In the genomic region with DNA sequence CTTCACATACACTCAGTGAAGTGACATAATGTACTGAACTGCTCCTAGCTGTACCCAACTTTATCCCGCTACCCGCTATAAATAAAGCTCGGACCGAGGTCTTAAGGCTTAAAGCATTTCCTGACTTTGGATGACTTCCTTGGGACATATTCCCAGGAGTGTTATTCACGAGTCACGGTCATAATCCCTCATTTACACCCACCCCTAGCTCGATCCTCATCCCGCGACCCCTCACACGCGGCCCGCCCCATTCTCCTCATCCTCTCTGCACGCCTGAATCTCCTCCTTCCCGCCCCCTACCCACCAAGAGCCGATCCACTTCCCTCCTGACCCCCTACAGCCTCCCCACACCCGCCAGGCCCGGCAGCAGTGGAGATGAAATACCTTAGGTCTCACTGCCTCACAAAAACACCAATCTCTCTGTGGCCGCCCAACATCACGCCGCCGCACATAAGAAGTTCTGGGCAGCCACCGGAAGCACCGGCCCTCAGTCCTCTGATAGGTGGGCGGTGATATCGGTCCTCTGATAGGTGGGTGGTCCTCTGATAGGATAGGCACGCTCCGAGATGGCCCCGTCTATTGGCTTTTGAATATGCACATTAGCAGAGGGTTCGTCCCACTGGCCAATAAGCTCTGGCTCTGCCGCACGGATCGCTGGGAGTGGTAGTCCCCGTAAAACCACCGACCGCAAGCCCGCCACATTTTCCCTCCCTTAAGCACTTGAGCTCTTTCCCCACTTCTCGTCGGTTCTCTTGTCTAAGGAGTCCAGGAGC, we compare ENCODE assay signal across 1 cellular context.
TF ChIP-seq lines count a peak whose summit lies in the region.

A gene with protein sequence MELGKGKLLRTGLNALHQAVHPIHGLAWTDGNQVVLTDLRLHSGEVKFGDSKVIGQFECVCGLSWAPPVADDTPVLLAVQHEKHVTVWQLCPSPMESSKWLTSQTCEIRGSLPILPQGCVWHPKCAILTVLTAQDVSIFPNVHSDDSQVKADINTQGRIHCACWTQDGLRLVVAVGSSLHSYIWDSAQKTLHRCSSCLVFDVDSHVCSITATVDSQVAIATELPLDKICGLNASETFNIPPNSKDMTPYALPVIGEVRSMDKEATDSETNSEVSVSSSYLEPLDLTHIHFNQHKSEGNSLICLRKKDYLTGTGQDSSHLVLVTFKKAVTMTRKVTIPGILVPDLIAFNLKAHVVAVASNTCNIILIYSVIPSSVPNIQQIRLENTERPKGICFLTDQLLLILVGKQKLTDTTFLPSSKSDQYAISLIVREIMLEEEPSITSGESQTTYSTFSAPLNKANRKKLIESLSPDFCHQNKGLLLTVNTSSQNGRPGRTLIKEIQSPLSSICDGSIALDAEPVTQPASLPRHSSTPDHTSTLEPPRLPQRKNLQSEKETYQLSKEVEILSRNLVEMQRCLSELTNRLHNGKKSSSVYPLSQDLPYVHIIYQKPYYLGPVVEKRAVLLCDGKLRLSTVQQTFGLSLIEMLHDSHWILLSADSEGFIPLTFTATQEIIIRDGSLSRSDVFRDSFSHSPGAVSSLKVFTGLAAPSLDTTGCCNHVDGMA (minus strand): TSS at position 462 of the 773 bp plus-strand sequence. CDS start 7,897 bp downstream, outside the sequence.

TF ChIP-seq in K562, 482 proteins besides CTCF, POLR2A, EP300 and RAD21 (continued from another document and continues in another):
- TF ChIP-seq ZMIZ1 (IDR thresholded peaks at IDR 0.05; ENCODE audit: low read depth in 2 of 2, low read length in 2 of 2) (0 out of 4 replicates have a peak, but pooled peaks of 1 of the 2 experiments have one; percentile 21), FOXK1 (CRISPR knock-in tag; IDR thresholded peaks at IDR 0.05; ENCODE audit: borderline replicate concordance) (no peak), SETDB1 (IDR thresholded peaks at IDR 0.05; ENCODE audit: low read length) (no peak), RBM17 (IDR thresholded peaks at IDR 0.05; ENCODE audit: borderline replicate concordance, low read depth, low read length) (no peak), ZNF518B (CRISPR knock-in tag; IDR thresholded peaks at IDR 0.05) (no peak), RBBP5 (IDR thresholded peaks at IDR 0.05; ENCODE audit: borderline replicate concordance, insufficient read depth, low read length, poor library complexity, severe bottlenecking) (no peak), HDAC8 (tag; IDR thresholded peaks at IDR 0.05) (no peak), KDM4B (IDR thresholded peaks at IDR 0.05; ENCODE audit: borderline replicate concordance in 2 of 2, low read depth in 1 of 2) (no peak), PHTF2 (CRISPR knock-in tag; IDR thresholded peaks at IDR 0.05) (no peak), SIN3B (IDR thresholded peaks at IDR 0.05; ENCODE audit: low read depth) (no peak), ZNF184 (CRISPR knock-in tag; IDR thresholded peaks at IDR 0.05) (no peak), ZNF780A (CRISPR knock-in tag; IDR thresholded peaks at IDR 0.05) (no peak), ZKSCAN1 (IDR thresholded peaks at IDR 0.05; ENCODE audit: low read depth, low read length) (no peak), CHCHD3 (CRISPR knock-in tag; IDR thresholded peaks at IDR 0.05) (no peak), ZNF717 (CRISPR knock-in tag; IDR thresholded peaks at IDR 0.05) (no peak), ILK (tag; IDR thresholded peaks at IDR 0.05; ENCODE audit: borderline replicate concordance, low read depth) (no peak), ZEB2 (IDR thresholded peaks at IDR 0.05) (no peak), ZNF354B (CRISPR knock-in tag; IDR thresholded peaks at IDR 0.05) (no peak), ZNF75A (CRISPR knock-in tag; IDR thresholded peaks at IDR 0.05) (no peak), TGIF2 (CRISPR knock-in tag; IDR thresholded peaks at IDR 0.05) (no peak), ZNF274 (IDR thresholded peaks at IDR 0.05; ENCODE audit: borderline replicate concordance, low read depth, low read length) (no peak), SIX5 (IDR thresholded peaks at IDR 0.05; ENCODE audit: borderline replicate concordance in 1 of 2, insufficient read depth in 1 of 2, low read depth in 1 of 2, low read length in 2 of 2) (peak; percentile 58 to 65; a peak in 3 of 4 replicates), ZBTB17 (CRISPR knock-in tag; IDR thresholded peaks at IDR 0.05) (peak; percentile 69; the same call in 1 of the 2 replicates), NEUROD1 (IDR thresholded peaks at IDR 0.05; ENCODE audit: borderline replicate concordance, low read depth, low read length, partially characterized antibody) (peak; percentile 80), MYNN (IDR thresholded peaks at IDR 0.05) (no peak), MYNN (CRISPR knock-in tag; IDR thresholded peaks at IDR 0.05) (no peak), MED1 (CRISPR knock-in tag; IDR thresholded peaks at IDR 0.05; ENCODE audit: borderline replicate concordance) (no peak), GTF2E2 (tag; IDR thresholded peaks at IDR 0.05) (no peak), KAT7 (CRISPR knock-in tag; IDR thresholded peaks at IDR 0.05; ENCODE audit: borderline replicate concordance) (no peak), ZBTB1 (CRISPR knock-in tag; IDR thresholded peaks at IDR 0.05; ENCODE audit: borderline replicate concordance, low read depth) (no peak), ERF (CRISPR knock-in tag; IDR thresholded peaks at IDR 0.05) (no peak), NFE2 (IDR thresholded peaks at IDR 0.05; ENCODE audit: low read depth) (no peak), ZNF24 (IDR thresholded peaks at IDR 0.05) (no peak)
- TF ChIP-seq, protein P1, sequence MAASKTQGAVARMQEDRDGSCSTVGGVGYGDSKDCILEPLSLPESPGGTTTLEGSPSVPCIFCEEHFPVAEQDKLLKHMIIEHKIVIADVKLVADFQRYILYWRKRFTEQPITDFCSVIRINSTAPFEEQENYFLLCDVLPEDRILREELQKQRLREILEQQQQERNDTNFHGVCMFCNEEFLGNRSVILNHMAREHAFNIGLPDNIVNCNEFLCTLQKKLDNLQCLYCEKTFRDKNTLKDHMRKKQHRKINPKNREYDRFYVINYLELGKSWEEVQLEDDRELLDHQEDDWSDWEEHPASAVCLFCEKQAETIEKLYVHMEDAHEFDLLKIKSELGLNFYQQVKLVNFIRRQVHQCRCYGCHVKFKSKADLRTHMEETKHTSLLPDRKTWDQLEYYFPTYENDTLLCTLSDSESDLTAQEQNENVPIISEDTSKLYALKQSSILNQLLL (CRISPR knock-in tag; IDR thresholded peaks at IDR 0.05; ENCODE audit: borderline replicate concordance) = no peak
- TF ChIP-seq, protein P2, sequence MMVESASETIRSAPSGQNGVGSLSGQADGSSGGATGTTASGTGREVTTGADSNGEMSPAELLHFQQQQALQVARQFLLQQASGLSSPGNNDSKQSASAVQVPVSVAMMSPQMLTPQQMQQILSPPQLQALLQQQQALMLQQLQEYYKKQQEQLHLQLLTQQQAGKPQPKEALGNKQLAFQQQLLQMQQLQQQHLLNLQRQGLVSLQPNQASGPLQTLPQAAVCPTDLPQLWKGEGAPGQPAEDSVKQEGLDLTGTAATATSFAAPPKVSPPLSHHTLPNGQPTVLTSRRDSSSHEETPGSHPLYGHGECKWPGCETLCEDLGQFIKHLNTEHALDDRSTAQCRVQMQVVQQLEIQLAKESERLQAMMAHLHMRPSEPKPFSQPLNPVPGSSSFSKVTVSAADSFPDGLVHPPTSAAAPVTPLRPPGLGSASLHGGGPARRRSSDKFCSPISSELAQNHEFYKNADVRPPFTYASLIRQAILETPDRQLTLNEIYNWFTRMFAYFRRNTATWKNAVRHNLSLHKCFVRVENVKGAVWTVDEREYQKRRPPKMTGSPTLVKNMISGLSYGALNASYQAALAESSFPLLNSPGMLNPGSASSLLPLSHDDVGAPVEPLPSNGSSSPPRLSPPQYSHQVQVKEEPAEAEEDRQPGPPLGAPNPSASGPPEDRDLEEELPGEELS (CRISPR knock-in tag; IDR thresholded peaks at IDR 0.05; ENCODE audit: borderline replicate concordance) = no peak
- TF ChIP-seq, protein P3, sequence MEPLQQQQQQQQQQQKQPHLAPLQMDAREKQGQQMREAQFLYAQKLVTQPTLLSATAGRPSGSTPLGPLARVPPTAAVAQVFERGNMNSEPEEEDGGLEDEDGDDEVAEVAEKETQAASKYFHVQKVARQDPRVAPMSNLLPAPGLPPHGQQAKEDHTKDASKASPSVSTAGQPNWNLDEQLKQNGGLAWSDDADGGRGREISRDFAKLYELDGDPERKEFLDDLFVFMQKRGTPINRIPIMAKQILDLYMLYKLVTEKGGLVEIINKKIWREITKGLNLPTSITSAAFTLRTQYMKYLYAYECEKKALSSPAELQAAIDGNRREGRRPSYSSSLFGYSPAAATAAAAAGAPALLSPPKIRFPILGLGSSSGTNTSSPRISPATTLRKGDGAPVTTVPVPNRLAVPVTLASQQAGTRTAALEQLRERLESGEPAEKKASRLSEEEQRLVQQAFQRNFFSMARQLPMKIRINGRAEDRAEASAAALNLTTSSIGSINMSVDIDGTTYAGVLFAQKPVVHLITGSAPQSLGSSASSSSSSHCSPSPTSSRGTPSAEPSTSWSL (CRISPR knock-in tag; IDR thresholded peaks at IDR 0.05; ENCODE audit: borderline replicate concordance) = no peak
- TF ChIP-seq, protein P4, sequence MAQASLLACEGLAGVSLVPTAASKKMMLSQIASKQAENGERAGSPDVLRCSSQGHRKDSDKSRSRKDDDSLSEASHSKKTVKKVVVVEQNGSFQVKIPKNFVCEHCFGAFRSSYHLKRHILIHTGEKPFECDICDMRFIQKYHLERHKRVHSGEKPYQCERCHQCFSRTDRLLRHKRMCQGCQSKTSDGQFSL (CRISPR knock-in tag; IDR thresholded peaks at IDR 0.05) = no peak
- TF ChIP-seq, protein P4 (tag; IDR thresholded peaks at IDR 0.05) = no peak
- TF ChIP-seq, protein P5, sequence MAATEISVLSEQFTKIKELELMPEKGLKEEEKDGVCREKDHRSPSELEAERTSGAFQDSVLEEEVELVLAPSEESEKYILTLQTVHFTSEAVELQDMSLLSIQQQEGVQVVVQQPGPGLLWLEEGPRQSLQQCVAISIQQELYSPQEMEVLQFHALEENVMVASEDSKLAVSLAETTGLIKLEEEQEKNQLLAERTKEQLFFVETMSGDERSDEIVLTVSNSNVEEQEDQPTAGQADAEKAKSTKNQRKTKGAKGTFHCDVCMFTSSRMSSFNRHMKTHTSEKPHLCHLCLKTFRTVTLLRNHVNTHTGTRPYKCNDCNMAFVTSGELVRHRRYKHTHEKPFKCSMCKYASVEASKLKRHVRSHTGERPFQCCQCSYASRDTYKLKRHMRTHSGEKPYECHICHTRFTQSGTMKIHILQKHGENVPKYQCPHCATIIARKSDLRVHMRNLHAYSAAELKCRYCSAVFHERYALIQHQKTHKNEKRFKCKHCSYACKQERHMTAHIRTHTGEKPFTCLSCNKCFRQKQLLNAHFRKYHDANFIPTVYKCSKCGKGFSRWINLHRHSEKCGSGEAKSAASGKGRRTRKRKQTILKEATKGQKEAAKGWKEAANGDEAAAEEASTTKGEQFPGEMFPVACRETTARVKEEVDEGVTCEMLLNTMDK (IDR thresholded peaks at IDR 0.05; ENCODE audit: borderline replicate concordance, insufficient read depth, low read depth, low read length, poor library complexity, severe bottlenecking) = no peak
- TF ChIP-seq, protein P6, sequence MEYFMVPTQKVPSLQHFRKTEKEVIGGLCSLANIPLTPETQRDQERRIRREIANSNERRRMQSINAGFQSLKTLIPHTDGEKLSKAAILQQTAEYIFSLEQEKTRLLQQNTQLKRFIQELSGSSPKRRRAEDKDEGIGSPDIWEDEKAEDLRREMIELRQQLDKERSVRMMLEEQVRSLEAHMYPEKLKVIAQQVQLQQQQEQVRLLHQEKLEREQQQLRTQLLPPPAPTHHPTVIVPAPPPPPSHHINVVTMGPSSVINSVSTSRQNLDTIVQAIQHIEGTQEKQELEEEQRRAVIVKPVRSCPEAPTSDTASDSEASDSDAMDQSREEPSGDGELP (CRISPR knock-in tag; IDR thresholded peaks at IDR 0.05; ENCODE audit: borderline replicate concordance) = peak; percentile 51; the same call in 1 of the 2 replicates
